24 cellular contexts compared by ENCODE assay signal in genomic region chr11:37721485-37721884, GRCh38.
"Had no signal": no experiment of that assay in that cellular context is flagged by ENCODE, and none has a peak within 500 bp of the region (broad histone marks: within the 10 kb centered on the region; RNA-seq: fewer than 3 reads in every experiment).

No MANE protein-coding gene starts in this region.

- H3K4me1 ChIP-seq: body of pancreas, esophagus muscularis mucosa, heart left ventricle, psoas muscle, right atrium auricular region, spleen, testis, vagina had no signal

- ATAC-seq: body of pancreas; heart left ventricle; left cardiac atrium; natural killer cell treated with Interleukin-12 subunit alpha and Interleukin-12 subunit beta and Interleukin-15 and Interleukin-18, amount 100 ng/mL, for 72 hours; psoas muscle had no signal

- H3K27me3 ChIP-seq: body of pancreas, esophagus muscularis mucosa, heart left ventricle, ovary, right atrium auricular region, spleen, testis, vagina had no signal

- DNase-seq: activated CD4-positive, alpha-beta memory T cell treated with anti-CD3 and anti-CD28 coated beads for 36 hours; activated CD4-positive, alpha-beta T cell treated with anti-CD3 and anti-CD28 coated beads for 48 hours; activated naive CD4-positive, alpha-beta T cell treated with Interleukin-2 at 50 U/mL for 16 hours; activated naive CD8-positive, alpha-beta T cell treated with anti-CD3 and anti-CD28 coated beads for 36 hours; activated T-cell treated with anti-CD3 and anti-CD28 coated beads, Interleukin-2, amount 50 U/mL, for 48 hours; amygdala; body of pancreas; caudate nucleus; effector memory CD4-positive, alpha-beta T cell; heart left ventricle; islet precursor cell; left cardiac atrium; ovary; psoas muscle; spleen; stimulated activated CD4-positive, alpha-beta T cell treated with anti-CD3 and anti-CD28 coated beads, Interleukin-4, amount 100 ng/mL, for 1 hour; stimulated activated naive CD4-positive, alpha-beta T cell; T-helper 9 cell; testis; trophoblast cell had no signal

- H3K36me3 ChIP-seq: esophagus muscularis mucosa, heart left ventricle, ovary, right atrium auricular region, spleen, vagina had no signal

- H3K9me3 ChIP-seq: body of pancreas, esophagus muscularis mucosa, ovary, psoas muscle, right atrium auricular region, testis, vagina had no signal

- H3K4me3 ChIP-seq: body of pancreas, esophagus muscularis mucosa, heart left ventricle, ovary, psoas muscle, right atrium auricular region, spleen, testis, vagina had no signal

- H3K27ac ChIP-seq: body of pancreas, esophagus muscularis mucosa, heart left ventricle, ovary, psoas muscle, right atrium auricular region, spleen, testis, vagina had no signal
